ENCODE assay signal across 8 cellular contexts in the genomic region with DNA sequence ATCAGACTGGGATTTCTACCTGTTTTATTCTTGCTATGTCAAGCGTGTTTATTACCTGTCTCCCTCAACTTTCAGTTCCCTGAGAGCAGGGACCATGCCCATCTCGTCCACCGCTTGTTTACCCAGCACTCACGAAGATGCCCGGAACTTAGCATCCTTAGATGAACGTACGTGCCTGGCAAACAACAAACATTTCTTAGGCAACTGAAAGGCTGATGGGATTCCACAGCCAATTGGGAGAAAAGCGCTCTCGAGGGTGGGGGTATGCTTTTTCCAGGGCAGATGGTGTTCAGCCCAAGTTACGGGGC. TPM values are rescaled to one million over a fixed set of nuclear protein-coding genes. Genes with fewer than 3 reads are reported as not detected.
DNase-seq lines count a peak whose midpoint lies in the region; ATAC-seq lines count a peak whose summit lies in the region.

No MANE protein-coding gene starts in this region.

- H3K4me3 ChIP-seq in iPS-20b (ENCODE audit: low read length) (peak overlapping the region; percentile 98), subcutaneous abdominal adipose tissue (ENCODE audit: low read depth in 1 of 5, low read length in 5 of 5) (peak overlapping the region; percentile 65 to 90 (median 87))

- no peaks in the 10 kb centered on the region for H3K9me3 ChIP-seq in iPS-20b (ENCODE audit: insufficient read depth, low read depth, low read length)
- H3K9me3 ChIP-seq in subcutaneous abdominal adipose tissue (ENCODE audit: control insufficient read depth in 5 of 5, low read length in 5 of 5), result no peaks in the 10 kb centered on the region

- peak; percentile 41 for DNase-seq in NCI-H526 treated with DMSO at 0.1 percent for 48 hours (lab: John Stamatoyannopoulos, UW)
- no peak for DNase-seq in NCI-H526 (lab: John Stamatoyannopoulos, UW)
- DNase-seq in activated T-helper 1 cell treated with anti-CD3 and anti-CD28 coated beads, Interleukin-12 subunit alpha, Interleukin-12 subunit beta, Interleukin-2, Interleukin-4 antibody, amounts not matched to agents 30 ng/mL and 10 ng/mL and 1 ng/mL, durations not matched to agents 14 hours and 24 hours and 36 hours (ENCODE audit: low spot score), result no peak
- no peak for DNase-seq in activated effector memory CD4-positive, alpha-beta T cell treated with anti-CD3 and anti-CD28 coated beads, Interleukin-2, amount 50 U/mL, for 16 hours
- no peak for DNase-seq in NCI-H128 (lab: John Stamatoyannopoulos, UW; ENCODE audit: unreplicated experiment)

- H3K27ac Mint-ChIP-seq in activated T-helper 1 cell treated with anti-CD3 and anti-CD28 coated beads, Interleukin-12 subunit alpha, Interleukin-12 subunit beta, Interleukin-2, Interleukin-4 antibody, amounts not matched to agents 30 ng/mL and 10 ng/mL and 1 ng/mL, durations not matched to agents 14 hours and 24 hours and 36 hours, result peak overlapping the region; percentile 91

- peaks cover 2% of the 10 kb centered on the region for H3K27me3 Mint-ChIP-seq in activated T-helper 1 cell treated with anti-CD3 and anti-CD28 coated beads, Interleukin-12 subunit alpha, Interleukin-12 subunit beta, Interleukin-2, Interleukin-4 antibody, amounts not matched to agents 30 ng/mL and 10 ng/mL and 1 ng/mL, durations not matched to agents 14 hours and 24 hours and 36 hours (ENCODE audit: insufficient read depth)

- H3K9me3 Mint-ChIP-seq in activated T-helper 1 cell treated with anti-CD3 and anti-CD28 coated beads, Interleukin-12 subunit alpha, Interleukin-12 subunit beta, Interleukin-2, Interleukin-4 antibody, amounts not matched to agents 30 ng/mL and 10 ng/mL and 1 ng/mL, durations not matched to agents 14 hours and 24 hours and 36 hours, result no peaks in the 10 kb centered on the region

- peaks cover 39% of the 10 kb centered on the region for H3K4me1 Mint-ChIP-seq in activated T-helper 1 cell treated with anti-CD3 and anti-CD28 coated beads, Interleukin-12 subunit alpha, Interleukin-12 subunit beta, Interleukin-2, Interleukin-4 antibody, amounts not matched to agents 30 ng/mL and 10 ng/mL and 1 ng/mL, durations not matched to agents 14 hours and 24 hours and 36 hours (ENCODE audit: low read depth)

- ATAC-seq in HG03439 (IDR thresholded peaks at IDR 0.05; ENCODE audit: unreplicated experiment), result no peak

- H3K36me3 ChIP-seq in iPS-20b (ENCODE audit: insufficient read depth, low read depth, low read length) (peaks cover 22% of the 10 kb centered on the region), subcutaneous abdominal adipose tissue (ENCODE audit: control insufficient read depth in 5 of 5, insufficient read depth in 5 of 5, low read length in 5 of 5) (peaks cover 3 to 22% (median 17%) of the 10 kb centered on the region in 5 donors)

- intact Hi-C loops in activated T-helper 1 cell treated with anti-CD3 and anti-CD28 coated beads, Interleukin-12 subunit alpha, Interleukin-12 subunit beta, Interleukin-2, Interleukin-4 antibody, amounts not matched to agents 30 ng/mL and 10 ng/mL and 1 ng/mL, durations not matched to agents 14 hours and 24 hours and 36 hours (cut with micrococcal nuclease), result loop anchor here (1.0 to 10.0 kb wide), 11 partner anchors 12 to 1443 kb away; partner anchors contain the start of genes ABCB8, NUB1, TMUB1 and XRCC2

- peak overlapping the region; percentile 100 for H3K4me3 Mint-ChIP-seq in activated T-helper 1 cell treated with anti-CD3 and anti-CD28 coated beads, Interleukin-12 subunit alpha, Interleukin-12 subunit beta, Interleukin-2, Interleukin-4 antibody, amounts not matched to agents 30 ng/mL and 10 ng/mL and 1 ng/mL, durations not matched to agents 14 hours and 24 hours and 36 hours

- H3K4me1 ChIP-seq in iPS-20b (ENCODE audit: insufficient read depth, low read length) (peaks cover 5% of the 10 kb centered on the region; the same call in 1 of the 2 replicates), subcutaneous abdominal adipose tissue (ENCODE audit: control insufficient read depth in 5 of 5, insufficient read depth in 5 of 5, low read length in 5 of 5) (peaks cover 10 to 37% (median 31%) of the 10 kb centered on the region in 5 donors)

- H3K36me3 Mint-ChIP-seq in activated T-helper 1 cell treated with anti-CD3 and anti-CD28 coated beads, Interleukin-12 subunit alpha, Interleukin-12 subunit beta, Interleukin-2, Interleukin-4 antibody, amounts not matched to agents 30 ng/mL and 10 ng/mL and 1 ng/mL, durations not matched to agents 14 hours and 24 hours and 36 hours (ENCODE audit: low read depth), result peaks cover 12% of the 10 kb centered on the region

- H3K27ac ChIP-seq in iPS-20b (ENCODE audit: low read length) (no peak overlapping the region), subcutaneous abdominal adipose tissue (ENCODE audit: low read depth, low read length) (peak overlapping the region; percentile 61)

- H3K27me3 ChIP-seq in iPS-20b (ENCODE audit: insufficient read depth, low read length) (no peaks in the 10 kb centered on the region), subcutaneous abdominal adipose tissue (ENCODE audit: control insufficient read depth in 5 of 5, insufficient read depth in 4 of 5, low read length in 5 of 5) (peaks cover 0 to 3% (median 0%) of the 10 kb centered on the region in 5 donors)

- H3K9ac ChIP-seq in iPS-20b (ENCODE audit: low read depth, low read length), result peak overlapping the region; percentile 84; the same call in 1 of the 2 replicates
- peak overlapping the region in 4 of 5 donors; percentile 69 to 91 (median 79) for H3K9ac ChIP-seq in subcutaneous abdominal adipose tissue (ENCODE audit: low read length in 5 of 5)

RNA-seq across cellular contexts. Expression of gene CHPF2, which starts 0.4 kb away (rescaled TPM):
- total RNA-seq in activated T-helper 1 cell treated with anti-CD3 and anti-CD28 coated beads, Interleukin-12 subunit alpha, Interleukin-12 subunit beta, Interleukin-2, Interleukin-4 antibody, amounts not matched to agents 30 ng/mL and 10 ng/mL and 1 ng/mL, durations not matched to agents 14 hours and 24 hours and 36 hours, result 45.6 and 48.5 TPM in 2 replicates

RNA-seq across cellular contexts. Expression of gene ABCF2, which starts 4.9 kb away (rescaled TPM):
- total RNA-seq in activated T-helper 1 cell treated with anti-CD3 and anti-CD28 coated beads, Interleukin-12 subunit alpha, Interleukin-12 subunit beta, Interleukin-2, Interleukin-4 antibody, amounts not matched to agents 30 ng/mL and 10 ng/mL and 1 ng/mL, durations not matched to agents 14 hours and 24 hours and 36 hours, result 81.7 and 85.4 TPM in 2 replicates

RNA-seq across cellular contexts. Expression of gene SMARCD3, which starts 16.6 kb away (rescaled TPM):
- total RNA-seq in activated T-helper 1 cell treated with anti-CD3 and anti-CD28 coated beads, Interleukin-12 subunit alpha, Interleukin-12 subunit beta, Interleukin-2, Interleukin-4 antibody, amounts not matched to agents 30 ng/mL and 10 ng/mL and 1 ng/mL, durations not matched to agents 14 hours and 24 hours and 36 hours, result 2.4 and 3.1 TPM in 2 replicates

RNA-seq across cellular contexts. Expression of gene H2BK1, which starts 21.6 kb away (rescaled TPM):
- not detected in 2 replicates for total RNA-seq in activated T-helper 1 cell treated with anti-CD3 and anti-CD28 coated beads, Interleukin-12 subunit alpha, Interleukin-12 subunit beta, Interleukin-2, Interleukin-4 antibody, amounts not matched to agents 30 ng/mL and 10 ng/mL and 1 ng/mL, durations not matched to agents 14 hours and 24 hours and 36 hours

RNA-seq across cellular contexts. Expression of gene ASB10, which starts 44.9 kb away (rescaled TPM):
- total RNA-seq in activated T-helper 1 cell treated with anti-CD3 and anti-CD28 coated beads, Interleukin-12 subunit alpha, Interleukin-12 subunit beta, Interleukin-2, Interleukin-4 antibody, amounts not matched to agents 30 ng/mL and 10 ng/mL and 1 ng/mL, durations not matched to agents 14 hours and 24 hours and 36 hours, result not detected in 2 replicates
